1 cellular context compared by ENCODE assay signal in genomic region chrX:125306335-125306866, GRCh38.
TF ChIP-seq lines count a peak whose summit lies in the region.

No MANE protein-coding gene starts in this region.

TF ChIP-seq in GM23338, 12 proteins besides CTCF, POLR2A, EP300 and RAD21 (continued from another document):
- TF ChIP-seq, protein P1, sequence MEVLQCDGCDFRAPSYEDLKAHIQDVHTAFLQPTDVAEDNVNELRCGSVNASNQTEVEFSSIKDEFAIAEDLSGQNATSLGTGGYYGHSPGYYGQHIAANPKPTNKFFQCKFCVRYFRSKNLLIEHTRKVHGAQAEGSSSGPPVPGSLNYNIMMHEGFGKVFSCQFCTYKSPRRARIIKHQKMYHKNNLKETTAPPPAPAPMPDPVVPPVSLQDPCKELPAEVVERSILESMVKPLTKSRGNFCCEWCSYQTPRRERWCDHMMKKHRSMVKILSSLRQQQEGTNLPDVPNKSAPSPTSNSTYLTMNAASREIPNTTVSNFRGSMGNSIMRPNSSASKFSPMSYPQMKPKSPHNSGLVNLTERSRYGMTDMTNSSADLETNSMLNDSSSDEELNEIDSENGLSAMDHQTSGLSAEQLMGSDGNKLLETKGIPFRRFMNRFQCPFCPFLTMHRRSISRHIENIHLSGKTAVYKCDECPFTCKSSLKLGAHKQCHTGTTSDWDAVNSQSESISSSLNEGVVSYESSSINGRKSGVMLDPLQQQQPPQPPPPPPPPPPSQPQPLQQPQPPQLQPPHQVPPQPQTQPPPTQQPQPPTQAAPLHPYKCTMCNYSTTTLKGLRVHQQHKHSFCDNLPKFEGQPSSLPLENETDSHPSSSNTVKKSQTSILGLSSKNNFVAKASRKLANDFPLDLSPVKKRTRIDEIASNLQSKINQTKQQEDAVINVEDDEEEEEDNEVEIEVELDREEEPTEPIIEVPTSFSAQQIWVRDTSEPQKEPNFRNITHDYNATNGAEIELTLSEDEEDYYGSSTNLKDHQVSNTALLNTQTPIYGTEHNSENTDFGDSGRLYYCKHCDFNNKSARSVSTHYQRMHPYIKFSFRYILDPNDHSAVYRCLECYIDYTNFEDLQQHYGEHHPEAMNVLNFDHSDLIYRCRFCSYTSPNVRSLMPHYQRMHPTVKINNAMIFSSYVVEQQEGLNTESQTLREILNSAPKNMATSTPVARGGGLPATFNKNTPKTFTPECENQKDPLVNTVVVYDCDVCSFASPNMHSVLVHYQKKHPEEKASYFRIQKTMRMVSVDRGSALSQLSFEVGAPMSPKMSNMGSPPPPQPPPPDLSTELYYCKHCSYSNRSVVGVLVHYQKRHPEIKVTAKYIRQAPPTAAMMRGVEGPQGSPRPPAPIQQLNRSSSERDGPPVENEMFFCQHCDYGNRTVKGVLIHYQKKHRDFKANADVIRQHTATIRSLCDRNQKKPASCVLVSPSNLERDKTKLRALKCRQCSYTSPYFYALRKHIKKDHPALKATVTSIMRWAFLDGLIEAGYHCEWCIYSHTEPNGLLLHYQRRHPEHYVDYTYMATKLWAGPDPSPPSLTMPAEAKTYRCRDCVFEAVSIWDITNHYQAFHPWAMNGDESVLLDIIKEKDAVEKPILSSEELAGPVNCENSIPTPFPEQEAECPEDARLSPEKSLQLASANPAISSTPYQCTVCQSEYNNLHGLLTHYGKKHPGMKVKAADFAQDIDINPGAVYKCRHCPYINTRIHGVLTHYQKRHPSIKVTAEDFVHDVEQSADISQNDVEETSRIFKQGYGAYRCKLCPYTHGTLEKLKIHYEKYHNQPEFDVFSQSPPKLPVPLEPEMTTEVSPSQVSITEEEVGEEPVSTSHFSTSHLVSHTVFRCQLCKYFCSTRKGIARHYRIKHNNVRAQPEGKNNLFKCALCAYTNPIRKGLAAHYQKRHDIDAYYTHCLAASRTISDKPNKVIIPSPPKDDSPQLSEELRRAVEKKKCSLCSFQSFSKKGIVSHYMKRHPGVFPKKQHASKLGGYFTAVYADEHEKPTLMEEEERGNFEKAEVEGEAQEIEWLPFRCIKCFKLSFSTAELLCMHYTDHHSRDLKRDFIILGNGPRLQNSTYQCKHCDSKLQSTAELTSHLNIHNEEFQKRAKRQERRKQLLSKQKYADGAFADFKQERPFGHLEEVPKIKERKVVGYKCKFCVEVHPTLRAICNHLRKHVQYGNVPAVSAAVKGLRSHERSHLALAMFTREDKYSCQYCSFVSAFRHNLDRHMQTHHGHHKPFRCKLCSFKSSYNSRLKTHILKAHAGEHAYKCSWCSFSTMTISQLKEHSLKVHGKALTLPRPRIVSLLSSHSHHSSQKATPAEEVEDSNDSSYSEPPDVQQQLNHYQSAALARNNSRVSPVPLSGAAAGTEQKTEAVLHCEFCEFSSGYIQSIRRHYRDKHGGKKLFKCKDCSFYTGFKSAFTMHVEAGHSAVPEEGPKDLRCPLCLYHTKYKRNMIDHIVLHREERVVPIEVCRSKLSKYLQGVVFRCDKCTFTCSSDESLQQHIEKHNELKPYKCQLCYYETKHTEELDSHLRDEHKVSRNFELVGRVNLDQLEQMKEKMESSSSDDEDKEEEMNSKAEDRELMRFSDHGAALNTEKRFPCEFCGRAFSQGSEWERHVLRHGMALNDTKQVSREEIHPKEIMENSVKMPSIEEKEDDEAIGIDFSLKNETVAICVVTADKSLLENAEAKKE (CRISPR knock-in tag; IDR thresholded peaks at IDR 0.05), result no peak
- no peak for TF ChIP-seq CREB1 (CRISPR knock-in tag; IDR thresholded peaks at IDR 0.05; ENCODE audit: low read depth)
